29 cellular contexts compared by ENCODE assay signal in the genomic region with DNA sequence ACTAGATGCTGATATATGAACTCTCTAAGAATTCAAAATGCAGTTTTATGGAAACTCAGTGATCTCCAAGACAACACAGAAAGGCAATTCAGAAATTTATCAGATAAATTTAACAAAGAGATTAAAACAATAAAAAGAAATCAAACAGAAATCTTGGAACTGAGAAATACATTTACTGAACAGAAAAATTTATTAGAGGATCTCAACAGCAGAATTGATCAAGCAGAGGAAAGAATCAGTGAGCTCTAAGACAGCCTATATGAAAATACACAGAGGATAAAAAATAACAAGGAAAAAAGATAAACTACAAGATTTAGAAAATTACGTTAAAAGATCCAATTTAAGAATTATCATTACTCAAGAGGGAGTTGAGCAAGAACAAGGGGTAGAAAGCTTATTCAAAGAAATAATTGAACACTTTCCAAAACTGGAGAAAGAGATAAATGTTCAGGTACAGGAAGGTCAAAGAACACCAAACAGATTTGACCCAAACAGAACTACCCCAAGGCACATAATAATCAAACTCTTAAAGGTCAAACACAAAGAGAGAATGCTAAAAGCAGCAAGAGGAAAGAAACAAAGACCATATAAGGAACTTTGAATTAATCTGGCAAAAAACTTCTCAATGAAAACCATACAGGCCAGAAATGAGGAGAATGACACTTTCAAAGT.
"Had no signal": no experiment of that assay in that cellular context is flagged by ENCODE, and none has a peak within 500 bp of the region (broad histone marks: within the 10 kb centered on the region; RNA-seq: fewer than 3 reads in every experiment).

No MANE protein-coding gene starts in this region.

- H3K27me3 ChIP-seq: stomach, suprapubic skin, testis, thyroid gland, tibial artery, tibial nerve, transverse colon, upper lobe of left lung, upper lobe of right lung, uterus, vagina had no signal

- H3K27ac Mint-ChIP-seq: stimulated activated effector memory CD8-positive, alpha-beta T cell treated with anti-CD3 and anti-CD28 coated beads, Interleukin-12 subunit alpha, Interleukin-12 subunit beta, amount 100 ng/mL, for 72 hours; stimulated activated memory B cell treated with anti-CD40 and anti-IgM and Interleukin-4, amounts not matched to agents 10 μg/mL and 1 μg/mL and 100 μg/mL, for 72 hours; stimulated activated naive B cell treated with anti-CD40 and anti-IgM and Interleukin-4, amounts not matched to agents 10 μg/mL and 1 μg/mL and 100 μg/mL, for 72 hours; stimulated activated naive CD8-positive, alpha-beta T cell treated with anti-CD3 and anti-CD28 coated beads, Interleukin-15, amount 100 ng/mL, for 72 hours; stimulated activated naive CD8-positive, alpha-beta T cell treated with anti-CD3 and anti-CD28 coated beads, Interleukin-15, Interleukin-2, amounts not matched to agents 100 ng/mL and 50 ng/mL, for 24 hours; type B pancreatic cell had no signal

- H3K4me3 Mint-ChIP-seq: stimulated activated effector memory CD8-positive, alpha-beta T cell treated with anti-CD3 and anti-CD28 coated beads, Interleukin-12 subunit alpha, Interleukin-12 subunit beta, amount 100 ng/mL, for 72 hours; stimulated activated memory B cell treated with anti-CD40 and anti-IgM and Interleukin-4, amounts not matched to agents 10 μg/mL and 1 μg/mL and 100 μg/mL, for 72 hours; stimulated activated naive B cell treated with anti-CD40 and anti-IgM and Interleukin-4, amounts not matched to agents 10 μg/mL and 1 μg/mL and 100 μg/mL, for 72 hours; stimulated activated naive CD8-positive, alpha-beta T cell treated with anti-CD3 and anti-CD28 coated beads, Interleukin-15, amount 100 ng/mL, for 72 hours; stimulated activated naive CD8-positive, alpha-beta T cell treated with anti-CD3 and anti-CD28 coated beads, Interleukin-15, Interleukin-2, amounts not matched to agents 100 ng/mL and 50 ng/mL, for 24 hours; type B pancreatic cell had no signal

- H3K27me3 Mint-ChIP-seq: type B pancreatic cell had no signal

- H3K9me3 ChIP-seq: testis, thyroid gland, tibial artery, upper lobe of left lung, upper lobe of right lung, uterus, vagina had no signal

- H3K4me1 ChIP-seq: testis, thyroid gland, tibial artery, tibial nerve, upper lobe of left lung, upper lobe of right lung, uterus, vagina had no signal

- H3K4me1 Mint-ChIP-seq: stimulated activated memory B cell treated with anti-CD40 and anti-IgM and Interleukin-4, amounts not matched to agents 10 μg/mL and 1 μg/mL and 100 μg/mL, for 72 hours; stimulated activated naive B cell treated with anti-CD40 and anti-IgM and Interleukin-4, amounts not matched to agents 10 μg/mL and 1 μg/mL and 100 μg/mL, for 72 hours; stimulated activated naive CD8-positive, alpha-beta T cell treated with anti-CD3 and anti-CD28 coated beads, Interleukin-15, amount 100 ng/mL, for 72 hours had no signal

- FAIRE-seq: urothelium cell line had no signal

- H3K27ac ChIP-seq: stomach, suprapubic skin, testis, thoracic aorta, thyroid gland, tibial artery, tibial nerve, upper lobe of left lung, upper lobe of right lung, uterus, vagina had no signal

- ATAC-seq: stimulated activated effector memory CD8-positive, alpha-beta T cell treated with anti-CD3 and anti-CD28 coated beads, Interleukin-12 subunit alpha, Interleukin-12 subunit beta, amount 100 ng/mL, for 72 hours; stimulated activated memory B cell treated with anti-CD40 and anti-IgM and Interleukin-4, amounts not matched to agents 10 μg/mL and 1 μg/mL and 100 μg/mL, for 72 hours; stimulated activated naive B cell treated with anti-CD40 and anti-IgM and Interleukin-4, amounts not matched to agents 10 μg/mL and 1 μg/mL and 100 μg/mL, for 72 hours; stimulated activated naive CD8-positive, alpha-beta T cell treated with anti-CD3 and anti-CD28 coated beads, Interleukin-15, amount 100 ng/mL, for 72 hours; stimulated activated naive CD8-positive, alpha-beta T cell treated with anti-CD3 and anti-CD28 coated beads, Interleukin-15, Interleukin-2, amounts not matched to agents 100 U/mL and 50 U/mL, for 24 hours; upper lobe of right lung had no signal

- DNase-seq: stimulated activated CD4-positive, alpha-beta T cell treated with anti-CD3 and anti-CD28 coated beads, Interleukin-2, amount 100 ng/mL, for 48 hours; stimulated activated CD4-positive, alpha-beta T cell treated with anti-CD3 and anti-CD28 coated beads, Interleukin-4, amount 100 ng/mL, for 1 hour; stimulated activated CD4-positive, alpha-beta T cell treated with anti-CD3 and anti-CD28 coated beads, Interleukin-4, amount 100 ng/mL, for 24 hours; stimulated activated CD4-positive, alpha-beta T cell treated with anti-CD3 and anti-CD28 coated beads, Interleukin-4, amount 100 ng/mL, for 4 hours; stimulated activated CD8-positive, alpha-beta memory T cell treated with anti-CD3 and anti-CD28 coated beads, Interleukin-4, amount 100 ng/mL, for 48 hours; stimulated activated naive B cell treated with anti-CD40 and anti-IgM and Interleukin-4, amounts not matched to agents 10 μg/mL and 1 μg/mL and 100 μg/mL, for 72 hours; stimulated activated naive CD4-positive, alpha-beta T cell; stimulated activated naive CD4-positive, alpha-beta T cell treated with Interleukin-2 at 50 U/mL for 16 hours; stimulated activated naive CD8-positive, alpha-beta T cell treated with anti-CD3 and anti-CD28 coated beads, Interleukin-15, amount 100 ng/mL, for 72 hours; stimulated activated naive CD8-positive, alpha-beta T cell treated with anti-CD3 and anti-CD28 coated beads, Interleukin-15, Interleukin-2, amounts not matched to agents 100 U/mL and 50 U/mL, for 24 hours; stomach; substantia nigra; testis; thyroid gland; tibial artery; transverse colon; trophoblast cell; upper lobe of left lung; upper lobe of right lung; uterus had no signal

- H3K4me3 ChIP-seq: stomach, suprapubic skin, testis, thoracic aorta, thyroid gland, tibial artery, tibial nerve, transverse colon, upper lobe of left lung, upper lobe of right lung, uterus, vagina had no signal

- H3K36me3 ChIP-seq: stomach, suprapubic skin, thoracic aorta, thyroid gland, tibial artery, tibial nerve, transverse colon, upper lobe of left lung, upper lobe of right lung, uterus, vagina had no signal

- H3K36me3 Mint-ChIP-seq: stimulated activated effector memory CD8-positive, alpha-beta T cell treated with anti-CD3 and anti-CD28 coated beads, Interleukin-12 subunit alpha, Interleukin-12 subunit beta, amount 100 ng/mL, for 72 hours had no signal
